In genomic region chr18:76932026-76932819, GRCh38 we compare ENCODE assay signal across 13 cellular contexts.
DNase-seq lines count a peak whose midpoint lies in the region; ATAC-seq and TF ChIP-seq lines count a peak whose summit lies in the region.
"Had no signal": no experiment of that assay in that cellular context is flagged by ENCODE, and none has a peak within 500 bp of the region (broad histone marks: within the 10 kb centered on the region; RNA-seq: fewer than 3 reads in every experiment).

No MANE protein-coding gene starts in this region.

- no peak for ATAC-seq in stimulated activated memory B cell treated with anti-CD40 and anti-IgM and Interleukin-4, amounts not matched to agents 10 μg/mL and 1 μg/mL and 100 μg/mL, for 72 hours
- ATAC-seq in GM19023 (IDR thresholded peaks at IDR 0.05; ENCODE audit: unreplicated experiment) = no peak

- no peak for DNase-seq in activated CD4-positive, alpha-beta T cell treated with anti-CD3 and anti-CD28 coated beads, Interleukin-2, amount 10 ng/mL, durations not matched to agents 24 days and 14 days
- no peak for DNase-seq in activated CD4-positive, alpha-beta T cell treated with anti-CD3 and anti-CD28 coated beads, Interleukin-2, amount 50 U/mL, for 4 hours
- DNase-seq in chondrocyte (ENCODE audit: low spot score) (no peak), iris pigment epithelial cell (ENCODE audit: low read depth) (peak; percentile 64), DMS 273 treated with DMSO at 0.1 percent for 48 hours (lab: John Stamatoyannopoulos, UW) (no peak), COLO668 (lab: John Stamatoyannopoulos, UW; ENCODE audit: unreplicated experiment) (no peak)
- DNase-seq: 8988T, NCI-H1436 treated with DMSO at 0.1 percent for 48 hours, NCI-H774, sigmoid colon, transverse colon had no signal

- H3K27me3 Mint-ChIP-seq in activated CD4-positive, alpha-beta T cell treated with anti-CD3 and anti-CD28 coated beads, Interleukin-2, amount 10 ng/mL, durations not matched to agents 24 days and 14 days = no peaks in the 10 kb centered on the region
- no peaks in the 10 kb centered on the region for H3K27me3 Mint-ChIP-seq in chondrocyte (ENCODE audit: low read depth)
- H3K27me3 Mint-ChIP-seq in stimulated activated memory B cell treated with anti-CD40 and anti-IgM and Interleukin-4, amounts not matched to agents 10 μg/mL and 1 μg/mL and 100 μg/mL, for 72 hours = no peaks in the 10 kb centered on the region

- intact Hi-C loops in activated CD4-positive, alpha-beta T cell treated with anti-CD3 and anti-CD28 coated beads, Interleukin-2, amount 10 ng/mL, durations not matched to agents 24 days and 14 days (cut with micrococcal nuclease) = no loop called here

- peaks cover 44% of the 10 kb centered on the region for H3K36me3 Mint-ChIP-seq in activated CD4-positive, alpha-beta T cell treated with anti-CD3 and anti-CD28 coated beads, Interleukin-2, amount 10 ng/mL, durations not matched to agents 24 days and 14 days (ENCODE audit: low read depth)
- H3K36me3 Mint-ChIP-seq in chondrocyte (ENCODE audit: low read depth) = peaks cover 33% of the 10 kb centered on the region
- peaks cover 55% of the 10 kb centered on the region for H3K36me3 Mint-ChIP-seq in stimulated activated memory B cell treated with anti-CD40 and anti-IgM and Interleukin-4, amounts not matched to agents 10 μg/mL and 1 μg/mL and 100 μg/mL, for 72 hours

- peak overlapping the region; percentile 86 for H3K27ac Mint-ChIP-seq in activated CD4-positive, alpha-beta T cell treated with anti-CD3 and anti-CD28 coated beads, Interleukin-2, amount 10 ng/mL, durations not matched to agents 24 days and 14 days
- peak overlapping the region; percentile 23 for H3K27ac Mint-ChIP-seq in chondrocyte (ENCODE audit: unreplicated experiment)
- peak overlapping the region; percentile 57 for H3K27ac Mint-ChIP-seq in stimulated activated memory B cell treated with anti-CD40 and anti-IgM and Interleukin-4, amounts not matched to agents 10 μg/mL and 1 μg/mL and 100 μg/mL, for 72 hours

- TF ChIP-seq CTCF in chondrocyte (IDR thresholded peaks at IDR 0.05) = no peak

- H3K4me1 Mint-ChIP-seq in activated CD4-positive, alpha-beta T cell treated with anti-CD3 and anti-CD28 coated beads, Interleukin-2, amount 10 ng/mL, durations not matched to agents 24 days and 14 days = peaks cover 13% of the 10 kb centered on the region
- no peaks in the 10 kb centered on the region for H3K4me1 Mint-ChIP-seq in chondrocyte (ENCODE audit: low read depth)
- peaks cover 15% of the 10 kb centered on the region for H3K4me1 Mint-ChIP-seq in stimulated activated memory B cell treated with anti-CD40 and anti-IgM and Interleukin-4, amounts not matched to agents 10 μg/mL and 1 μg/mL and 100 μg/mL, for 72 hours

- no peaks in the 10 kb centered on the region for H3K9me3 Mint-ChIP-seq in activated CD4-positive, alpha-beta T cell treated with anti-CD3 and anti-CD28 coated beads, Interleukin-2, amount 10 ng/mL, durations not matched to agents 24 days and 14 days
- no peaks in the 10 kb centered on the region for H3K9me3 Mint-ChIP-seq in chondrocyte (ENCODE audit: low read depth)
- no peaks in the 10 kb centered on the region for H3K9me3 Mint-ChIP-seq in stimulated activated memory B cell treated with anti-CD40 and anti-IgM and Interleukin-4, amounts not matched to agents 10 μg/mL and 1 μg/mL and 100 μg/mL, for 72 hours

- H3K4me3 Mint-ChIP-seq in activated CD4-positive, alpha-beta T cell treated with anti-CD3 and anti-CD28 coated beads, Interleukin-2, amount 10 ng/mL, durations not matched to agents 24 days and 14 days = peak overlapping the region; percentile 16
- no peak overlapping the region for H3K4me3 Mint-ChIP-seq in chondrocyte (ENCODE audit: unreplicated experiment)
- H3K4me3 Mint-ChIP-seq in stimulated activated memory B cell treated with anti-CD40 and anti-IgM and Interleukin-4, amounts not matched to agents 10 μg/mL and 1 μg/mL and 100 μg/mL, for 72 hours = peak overlapping the region; percentile 13

Comparison
In these comparisons a context has a peak if more than half of its experiments do, and no peak if none do; other contexts are left out.
1. H3K27ac Mint-ChIP-seq: peak in every context shown above with its lines; median percentile 86 in activated CD4-positive, alpha-beta T cell treated with anti-CD3 and anti-CD28 coated beads, Interleukin-2, amount 10 ng/mL, durations not matched to agents 24 days and 14 days; 57 in stimulated activated memory B cell treated with anti-CD40 and anti-IgM and Interleukin-4, amounts not matched to agents 10 μg/mL and 1 μg/mL and 100 μg/mL, for 72 hours; 23 in chondrocyte.